20 cellular contexts compared by ENCODE assay signal in genomic region chr13:65834897-65835296, GRCh38.
"Had no signal": no experiment of that assay in that cellular context is flagged by ENCODE, and none has a peak within 500 bp of the region (broad histone marks: within the 10 kb centered on the region; RNA-seq: fewer than 3 reads in every experiment).

No MANE protein-coding gene starts in this region.

- H3K27ac Mint-ChIP-seq: memory B cell; naive thymus-derived CD4-positive, alpha-beta T cell; nephron; neural progenitor cell; progenitor cell of endocrine pancreas; stimulated activated effector memory CD8-positive, alpha-beta T cell treated with anti-CD3 and anti-CD28 coated beads, Interleukin-12 subunit alpha, Interleukin-12 subunit beta, amount 100 ng/mL, for 72 hours had no signal

- DNase-seq: dermis blood vessel endothelial cell; effector memory CD4-positive, alpha-beta T cell; gastrocnemius medialis; head of caudate nucleus; kidney; midbrain; naive thymus-derived CD4-positive, alpha-beta T cell; sigmoid colon; stimulated activated CD4-positive, alpha-beta T cell treated with anti-CD3 and anti-CD28 coated beads, Interleukin-2, amount 100 ng/mL, for 24 hours; stimulated activated CD4-positive, alpha-beta T cell treated with anti-CD3 and anti-CD28 coated beads, Interleukin-4, amount 100 ng/mL, for 24 hours; stimulated activated naive CD4-positive, alpha-beta T cell treated with Interleukin-2 at 50 U/mL for 16 hours; stomach; thyroid gland; trophoblast cell had no signal

- H3K36me3 Mint-ChIP-seq: memory B cell; naive thymus-derived CD4-positive, alpha-beta T cell; neural progenitor cell; stimulated activated effector memory CD8-positive, alpha-beta T cell treated with anti-CD3 and anti-CD28 coated beads, Interleukin-12 subunit alpha, Interleukin-12 subunit beta, amount 100 ng/mL, for 72 hours had no signal

- H3K4me1 Mint-ChIP-seq: memory B cell; naive thymus-derived CD4-positive, alpha-beta T cell; nephron; neural progenitor cell; stimulated activated effector memory CD8-positive, alpha-beta T cell treated with anti-CD3 and anti-CD28 coated beads, Interleukin-12 subunit alpha, Interleukin-12 subunit beta, amount 100 ng/mL, for 72 hours had no signal

- H3K4me3 Mint-ChIP-seq: memory B cell; naive thymus-derived CD4-positive, alpha-beta T cell; nephron; neural progenitor cell; stimulated activated effector memory CD8-positive, alpha-beta T cell treated with anti-CD3 and anti-CD28 coated beads, Interleukin-12 subunit alpha, Interleukin-12 subunit beta, amount 100 ng/mL, for 72 hours had no signal

- FAIRE-seq: endothelial cell of umbilical vein had no signal

- H3K9me3 Mint-ChIP-seq: memory B cell, nephron, neural progenitor cell had no signal

- H3K27me3 Mint-ChIP-seq: memory B cell; naive thymus-derived CD4-positive, alpha-beta T cell; progenitor cell of endocrine pancreas had no signal
